Comparison of ENCODE assay signal across 1 cellular context in genomic region chr20:17873410-17874270, GRCh38.
TF ChIP-seq lines count a peak whose summit lies in the region.

No MANE protein-coding gene starts in this region.

TF ChIP-seq in HepG2, 621 proteins besides CTCF, POLR2A, EP300 and RAD21 (continued from another document):
- TF ChIP-seq ZNF547 (CRISPR knock-in tag; IDR thresholded peaks at IDR 0.05) (no peak; the same call in 1 of the 2 replicates), HIVEP1 (CRISPR knock-in tag; IDR thresholded peaks at IDR 0.05) (peak; percentile 91), MLLT10 (CRISPR knock-in tag; IDR thresholded peaks at IDR 0.05) (no peak), ZFYVE20 (CRISPR knock-in tag; IDR thresholded peaks at IDR 0.05; ENCODE audit: borderline replicate concordance, low read depth) (no peak; the same call in 1 of the 2 replicates), MLXIP (CRISPR knock-in tag; IDR thresholded peaks at IDR 0.05; ENCODE audit: borderline replicate concordance) (no peak), ZBTB40 (IDR thresholded peaks at IDR 0.05) (no peak), ZBTB40 (CRISPR knock-in tag; IDR thresholded peaks at IDR 0.05) (peak; percentile 56; the same call in 1 of the 2 replicates), MXD4 (CRISPR knock-in tag; IDR thresholded peaks at IDR 0.05) (peak; percentile 68; the same call in 1 of the 2 replicates), ZBTB3 (CRISPR knock-in tag; IDR thresholded peaks at IDR 0.05; ENCODE audit: borderline replicate concordance, low read depth) (0 out of 2 replicates have a peak, but pooled peaks have one; percentile 65), RARA (CRISPR knock-in tag; IDR thresholded peaks at IDR 0.05) (peak; percentile 62), ZNF615 (CRISPR knock-in tag; IDR thresholded peaks at IDR 0.05; ENCODE audit: borderline replicate concordance) (no peak; the same call in 1 of the 2 replicates), SOX5 (CRISPR knock-in tag; IDR thresholded peaks at IDR 0.05; ENCODE audit: borderline replicate concordance) (peak; percentile 11; the same call in 1 of the 2 replicates), ATF7-NPFF (CRISPR knock-in tag; IDR thresholded peaks at IDR 0.05; ENCODE audit: low read depth) (no peak), MEF2D (CRISPR knock-in tag; IDR thresholded peaks at IDR 0.05) (no peak; the same call in 1 of the 2 replicates), SRSF1 (optimal IDR thresholded peaks at IDR 0.05; ENCODE audit: low read depth, low read length) (peak; percentile 81), ZNF770 (CRISPR knock-in tag; IDR thresholded peaks at IDR 0.05) (no peak), ZNF567 (CRISPR knock-in tag; IDR thresholded peaks at IDR 0.05; ENCODE audit: borderline replicate concordance) (peak; percentile 93; the same call in 1 of the 2 replicates), NR2F2 (IDR thresholded peaks at IDR 0.05; ENCODE audit: borderline replicate concordance, low read depth) (0 out of 2 replicates have a peak, but pooled peaks have one; percentile 10), IRF2 (CRISPR knock-in tag; IDR thresholded peaks at IDR 0.05) (peak; percentile 51; the same call in 1 of the 2 replicates), CREB1 (IDR thresholded peaks at IDR 0.05) (peak; percentile 86), CREB1 (CRISPR knock-in tag; IDR thresholded peaks at IDR 0.05) (no peak; the same call in 1 of the 2 replicates)
